ENCODE assay signal across 7 cellular contexts in the genomic region with DNA sequence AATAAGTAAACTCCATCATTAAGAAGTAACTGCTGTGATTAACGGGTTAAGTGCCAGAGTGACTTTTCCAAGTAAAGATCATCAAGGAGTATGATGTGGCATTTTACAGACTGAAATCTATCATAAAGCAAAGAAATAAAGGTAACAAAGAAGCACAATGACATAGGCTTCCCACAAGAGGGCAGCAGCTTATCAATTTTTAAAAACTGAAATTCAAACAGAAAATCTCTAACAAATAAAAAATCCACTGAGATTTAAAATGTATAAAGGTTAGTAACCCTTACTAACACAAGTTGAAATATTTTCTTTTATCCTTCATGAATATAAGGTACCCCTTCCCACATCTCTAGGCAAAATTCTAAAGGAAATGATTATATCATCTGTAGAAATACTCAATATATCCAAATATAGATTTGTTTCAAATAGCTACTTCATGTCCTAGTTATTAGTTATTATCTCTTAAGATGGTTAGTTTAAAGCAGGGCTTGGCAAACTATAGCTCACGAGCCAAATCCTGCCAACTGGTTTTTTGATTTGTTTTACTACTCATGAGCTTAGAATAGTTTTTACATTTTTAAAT. TPM values are rescaled to one million over a fixed set of nuclear protein-coding genes. Genes with fewer than 3 reads are reported as not detected.
A peak's percentile ranks its signal among the peaks of the same experiment; 100 is the strongest.
DNase-seq lines count a peak whose midpoint lies in the region; ATAC-seq and TF ChIP-seq lines count a peak whose summit lies in the region.

No MANE protein-coding gene starts in this region.

- H3F3A ChIP-seq in GM23338 (replicated peaks; ENCODE audit: low read depth): no peaks in the 10 kb centered on the region

- H3K4me2 ChIP-seq in GM23338 (no peak overlapping the region), OCI-LY3 (ENCODE audit: low read length) (no peak overlapping the region)

- no peaks in the 10 kb centered on the region for H3K9me3 ChIP-seq in OCI-LY3 (ENCODE audit: insufficient read depth, low read length)
- no peaks in the 10 kb centered on the region for H3K9me3 ChIP-seq in naive thymus-derived CD4-positive, alpha-beta T cell (ENCODE audit: control insufficient read depth in 2 of 3, low read length in 3 of 3)

- no peak overlapping the region for H2AFZ ChIP-seq in GM23338
- no peak overlapping the region for H2AFZ ChIP-seq in OCI-LY3 (ENCODE audit: low read depth, low read length)

- DNase-seq in Caki2 (ENCODE audit: low read depth) (peak; percentile 48), GM23338 (ENCODE audit: low spot score) (peak; percentile 21), dermis blood vessel endothelial cell (peak; percentile 72), GM19238 (ENCODE audit: insufficient read length, low spot score) (no peak)
- peak in 6 of 9 donors; percentile 26 to 61 (median 57) for DNase-seq in naive thymus-derived CD4-positive, alpha-beta T cell
- DNase-seq in activated CD8-positive, alpha-beta memory T cell treated with anti-CD3 and anti-CD28 coated beads, Interleukin-2, amount 10 ng/mL, durations not matched to agents 7 days and 5 days: no peak

- H3K4me1 Mint-ChIP-seq in GM23338: peaks cover 15% of the 10 kb centered on the region; the same call in 2 of the 3 replicates
- peaks cover 0 to 39% (median 4%) of the 10 kb centered on the region in 7 donors for H3K4me1 Mint-ChIP-seq in naive thymus-derived CD4-positive, alpha-beta T cell
- peaks cover 66% of the 10 kb centered on the region for H3K4me1 Mint-ChIP-seq in activated CD8-positive, alpha-beta memory T cell treated with anti-CD3 and anti-CD28 coated beads, Interleukin-2, amount 10 ng/mL, durations not matched to agents 7 days and 5 days

- H3K4me1 ChIP-seq in GM23338 (ENCODE audit: insufficient read depth) (peaks cover 12% of the 10 kb centered on the region; the same call in 1 of the 2 replicates), OCI-LY3 (ENCODE audit: low read length) (no peaks in the 10 kb centered on the region; the same call in 1 of the 2 replicates)
- no peaks in the 10 kb centered on the region for H3K4me1 ChIP-seq in naive thymus-derived CD4-positive, alpha-beta T cell (ENCODE audit: control insufficient read depth in 2 of 2, insufficient read depth in 2 of 2, low read length in 2 of 2)

- no peaks in the 10 kb centered on the region for H3K27me3 Mint-ChIP-seq in GM23338 (ENCODE audit: insufficient read depth, low read depth, poor library complexity)
- no peaks in the 10 kb centered on the region for H3K27me3 Mint-ChIP-seq in naive thymus-derived CD4-positive, alpha-beta T cell
- H3K27me3 Mint-ChIP-seq in activated CD8-positive, alpha-beta memory T cell treated with anti-CD3 and anti-CD28 coated beads, Interleukin-2, amount 10 ng/mL, durations not matched to agents 7 days and 5 days: no peaks in the 10 kb centered on the region

- no peaks in the 10 kb centered on the region for H3K9me2 ChIP-seq in GM23338 (ENCODE audit: insufficient read depth)

- in situ Hi-C loops in Caki2 (cut with HindIII; ENCODE audit: low pct_unique_long_range_greater_than_20kb, low sequenced_read_pairs): no loop called here

- H3K9ac ChIP-seq in OCI-LY3 (ENCODE audit: low read length): no peak overlapping the region

- H3K79me2 ChIP-seq in GM23338 (replicated peaks; ENCODE audit: insufficient read depth) (peaks cover 19% of the 10 kb centered on the region; the same call in 1 of the 2 replicates), OCI-LY3 (ENCODE audit: low read length) (no peaks in the 10 kb centered on the region)

- no peaks in the 10 kb centered on the region; the same call in 1 of the 2 replicates for H3K36me3 ChIP-seq in GM23338 (ENCODE audit: insufficient read depth)
- peaks cover 20% of the 10 kb centered on the region for H3K36me3 ChIP-seq in OCI-LY3 (replicated peaks; ENCODE audit: low read depth, low read length)
- H3K36me3 ChIP-seq in naive thymus-derived CD4-positive, alpha-beta T cell (ENCODE audit: control insufficient read depth in 2 of 3, insufficient read depth in 3 of 3, low read length in 3 of 3): peaks cover 0 to 8% (median 0%) of the 10 kb centered on the region in 3 experiments

- no peaks in the 10 kb centered on the region for H4K20me1 ChIP-seq in GM23338 (replicated peaks; ENCODE audit: insufficient read depth)
- peaks cover 3% of the 10 kb centered on the region; the same call in 1 of the 2 replicates for H4K20me1 ChIP-seq in OCI-LY3 (ENCODE audit: insufficient read depth, low read length)

- H3K27ac Mint-ChIP-seq in GM23338: peak overlapping the region; percentile 27; the same call in 1 of the 2 replicates
- H3K27ac Mint-ChIP-seq in naive thymus-derived CD4-positive, alpha-beta T cell: peak overlapping the region in 3 of 9 donors; percentile 45 to 69 (median 47)
- H3K27ac Mint-ChIP-seq in activated CD8-positive, alpha-beta memory T cell treated with anti-CD3 and anti-CD28 coated beads, Interleukin-2, amount 10 ng/mL, durations not matched to agents 7 days and 5 days: no peak overlapping the region

- no peak overlapping the region for H3K4me3 Mint-ChIP-seq in GM23338
- H3K4me3 Mint-ChIP-seq in naive thymus-derived CD4-positive, alpha-beta T cell: no peak overlapping the region
- H3K4me3 Mint-ChIP-seq in activated CD8-positive, alpha-beta memory T cell treated with anti-CD3 and anti-CD28 coated beads, Interleukin-2, amount 10 ng/mL, durations not matched to agents 7 days and 5 days: no peak overlapping the region

- POLR2A ChIA-PET in naive thymus-derived CD4-positive, alpha-beta T cell (lab: Charles Lee): interaction anchor here (0.6 to 1.2 kb wide), 3 partner anchors 11 to 193 kb away, joined by 3 read pairs; no protein-coding TSS in a partner anchor

- H3K36me3 Mint-ChIP-seq in GM23338 (ENCODE audit: low read depth): peaks cover 26% of the 10 kb centered on the region; the same call in 2 of the 3 replicates
- peaks cover 5 to 20% (median 14%) of the 10 kb centered on the region in 5 donors for H3K36me3 Mint-ChIP-seq in naive thymus-derived CD4-positive, alpha-beta T cell
- H3K36me3 Mint-ChIP-seq in activated CD8-positive, alpha-beta memory T cell treated with anti-CD3 and anti-CD28 coated beads, Interleukin-2, amount 10 ng/mL, durations not matched to agents 7 days and 5 days: peaks cover 59% of the 10 kb centered on the region

- intact Hi-C loops in naive thymus-derived CD4-positive, alpha-beta T cell (cut with micrococcal nuclease): loop anchor here (1.0 to 10.0 kb wide), 7 partner anchors 29 to 412 kb away; a partner anchor contains a TSS

- CTCF ChIA-PET in naive thymus-derived CD4-positive, alpha-beta T cell (lab: Charles Lee): interaction anchor here (0.6 to 4.7 kb wide), 24 partner anchors 9 to 626 kb away, joined by 3 to 76 read pairs (median 4); a partner anchor contains a TSS
- CTCF ChIA-PET in activated CD8-positive, alpha-beta memory T cell treated with anti-CD3 and anti-CD28 coated beads, Interleukin-2, amount 10 ng/mL, durations not matched to agents 7 days and 5 days (lab: Charles Lee): interaction anchor here (0.8 to 11.3 kb wide), 23 partner anchors 11 to 626 kb away, joined by 3 to 104 read pairs (median 4); a partner anchor contains a TSS

- TF ChIP-seq CTCF in GM23338 (conservative IDR thresholded peaks at IDR 0.05; ENCODE audit: low read depth in 2 of 2) (peak; percentile 56 to 85), OCI-LY3 (IDR thresholded peaks at IDR 0.05; ENCODE audit: low read depth, low read length) (peak; percentile 82)

- no peak for ATAC-seq in GM23338
- peak; percentile 67 for ATAC-seq in naive thymus-derived CD4-positive, alpha-beta T cell
- ATAC-seq in activated CD8-positive, alpha-beta memory T cell treated with anti-CD3 and anti-CD28 coated beads, Interleukin-2, amount 10 ng/mL, durations not matched to agents 7 days and 5 days: no peak

- no peaks in the 10 kb centered on the region for H3K27me3 ChIP-seq in GM23338 (ENCODE audit: insufficient read depth)
- H3K27me3 ChIP-seq in OCI-LY3 (ENCODE audit: low read depth, low read length): no peaks in the 10 kb centered on the region
- H3K27me3 ChIP-seq in naive thymus-derived CD4-positive, alpha-beta T cell (ENCODE audit: control insufficient read depth in 2 of 2, insufficient read depth in 2 of 2, low read length in 2 of 2): no peaks in the 10 kb centered on the region

- H3K27ac ChIP-seq in GM23338 (ENCODE audit: low read depth): no peak overlapping the region
- H3K27ac ChIP-seq in OCI-LY3 (ENCODE audit: low read length): no peak overlapping the region
- H3K27ac ChIP-seq in naive thymus-derived CD4-positive, alpha-beta T cell (ENCODE audit: low read depth, low read length): no peak overlapping the region

- H3K4me3 ChIP-seq in GM23338: no peak overlapping the region
- no peak overlapping the region for H3K4me3 ChIP-seq in OCI-LY3 (ENCODE audit: low read length)
- H3K4me3 ChIP-seq in naive thymus-derived CD4-positive, alpha-beta T cell (ENCODE audit: low read length): no peak overlapping the region

- H3K9me3 Mint-ChIP-seq in GM23338: no peaks in the 10 kb centered on the region
- no peaks in the 10 kb centered on the region for H3K9me3 Mint-ChIP-seq in naive thymus-derived CD4-positive, alpha-beta T cell
- H3K9me3 Mint-ChIP-seq in activated CD8-positive, alpha-beta memory T cell treated with anti-CD3 and anti-CD28 coated beads, Interleukin-2, amount 10 ng/mL, durations not matched to agents 7 days and 5 days (ENCODE audit: low read depth): no peaks in the 10 kb centered on the region

TF ChIP-seq in GM23338, 12 proteins besides CTCF, POLR2A, EP300 and RAD21 (continues in another document):
- TF ChIP-seq NANOG (IDR thresholded peaks at IDR 0.05; ENCODE audit: borderline replicate concordance) (no peak), ZNF331 (CRISPR knock-in tag; IDR thresholded peaks at IDR 0.05; ENCODE audit: low read depth) (no peak)

RNA-seq across cellular contexts. Expression of a gene that starts 29.2 kb away (rescaled TPM):
- total RNA-seq in Caki2 (2014; rRNA removed; shearing (Covaris generic); ENCODE audit: low replicate concordance): 43.2 and 46.2 TPM in 2 replicates
- total RNA-seq in GM23338 (2014; rRNA removed; shearing (Covaris generic)): 59.1 and 60.3 TPM in 2 replicates
- polyA plus RNA-seq in GM23338 (2016; fragmentation: Nextera tagmentation; extraction: Ambion mirVana): 28.4 and 33.9 TPM in 2 replicates
- total RNA-seq in dermis blood vessel endothelial cell: 39.8 and 64.1 TPM in 2 replicates
- 10 to 100 TPM; 11.1 to 28.4 (median 21.0) TPM for total RNA-seq in naive thymus-derived CD4-positive, alpha-beta T cell
- polyA plus RNA-seq in naive thymus-derived CD4-positive, alpha-beta T cell: 10 to 100 TPM in 1 of 2 donors, 1 to 10 TPM in 1; 9.6 to 10.3 TPM
- total RNA-seq in activated CD8-positive, alpha-beta memory T cell treated with anti-CD3 and anti-CD28 coated beads, Interleukin-2, amount 10 ng/mL, durations not matched to agents 7 days and 5 days: 10 to 100 TPM; 50.3 to 96.0 TPM

RNA-seq across cellular contexts. Expression of a gene that starts 38.1 kb away (rescaled TPM):
- total RNA-seq in Caki2 (2014; rRNA removed; shearing (Covaris generic); ENCODE audit: low replicate concordance): not detected in 2 replicates
- 0.73 and 1.5 TPM in 2 replicates for total RNA-seq in GM23338 (2014; rRNA removed; shearing (Covaris generic))
- polyA plus RNA-seq in GM23338 (2016; fragmentation: Nextera tagmentation; extraction: Ambion mirVana): 0.45 and 0.50 TPM in 2 replicates
- not detected in 2 replicates for total RNA-seq in dermis blood vessel endothelial cell
- total RNA-seq in naive thymus-derived CD4-positive, alpha-beta T cell: not detected
- not detected for polyA plus RNA-seq in naive thymus-derived CD4-positive, alpha-beta T cell
- not detected for total RNA-seq in activated CD8-positive, alpha-beta memory T cell treated with anti-CD3 and anti-CD28 coated beads, Interleukin-2, amount 10 ng/mL, durations not matched to agents 7 days and 5 days

Comparison
In these comparisons a context has a peak if more than half of its experiments do, and no peak if none do; other contexts are left out.
1. DNase-seq: peak in Caki2 (single experiment), GM23338 (single experiment), dermis blood vessel endothelial cell (single experiment) and naive thymus-derived CD4-positive, alpha-beta T cell (6 of 9); none in GM19238 (single experiment) and activated CD8-positive, alpha-beta memory T cell treated with anti-CD3 and anti-CD28 coated beads, Interleukin-2, amount 10 ng/mL, durations not matched to agents 7 days and 5 days (single experiment).